ENCODE assay signal across 14 cellular contexts in genomic region chr7:7554021-7554432, GRCh38. TPM values are rescaled to one million over a fixed set of nuclear protein-coding genes. Genes with fewer than 3 reads are reported as not detected.
DNase-seq lines count a peak whose midpoint lies in the region; ATAC-seq and TF ChIP-seq lines count a peak whose summit lies in the region.
"Had no signal": no experiment of that assay in that cellular context is flagged by ENCODE, and none has a peak within 500 bp of the region (broad histone marks: within the 10 kb centered on the region; RNA-seq: fewer than 3 reads in every experiment).

No MANE protein-coding gene starts in this region.

- TF ChIP-seq CTCF in VCaP (conservative IDR thresholded peaks at IDR 0.05) (no peak), glutamatergic neuron (IDR thresholded peaks at IDR 0.05; ENCODE audit: partially characterized antibody, unreplicated experiment) (no peak)

- no peak for ATAC-seq in stimulated activated naive CD8-positive, alpha-beta T cell treated with anti-CD3 and anti-CD28 coated beads, Interleukin-15, amount 100 ng/mL, for 72 hours
- ATAC-seq: CD8-positive, alpha-beta T cell had no signal

- DNase-seq in AG20443 (ENCODE audit: low spot score) (peak; percentile 71), NCI-H1092 (lab: John Stamatoyannopoulos, UW) (peak; percentile 63), islet precursor cell (peak; percentile 86), glutamatergic neuron (no peak), COLO829 (ENCODE audit: low spot score) (no peak)
- DNase-seq in stimulated activated naive CD8-positive, alpha-beta T cell treated with anti-CD3 and anti-CD28 coated beads, Interleukin-15, amount 100 ng/mL, for 72 hours, result no peak
- no peak for DNase-seq in stimulated activated CD4-positive, alpha-beta T cell treated with anti-CD3 and anti-CD28 coated beads, Interleukin-2, amount 100 ng/mL, for 48 hours
- DNase-seq: activated CD4-positive, CD25-positive, alpha-beta regulatory T cell; activated naive CD4-positive, alpha-beta T cell treated with anti-CD3 and anti-CD28 coated beads for 36 hours; CD8-positive, alpha-beta T cell; testis had no signal

- peaks cover 2% of the 10 kb centered on the region for H3K27me3 Mint-ChIP-seq in glutamatergic neuron (ENCODE audit: unreplicated experiment)
- H3K27me3 Mint-ChIP-seq in stimulated activated naive CD8-positive, alpha-beta T cell treated with anti-CD3 and anti-CD28 coated beads, Interleukin-15, amount 100 ng/mL, for 72 hours, result no peaks in the 10 kb centered on the region

- no peaks in the 10 kb centered on the region for H3K4me1 Mint-ChIP-seq in glutamatergic neuron (ENCODE audit: low read depth, unreplicated experiment)
- no peaks in the 10 kb centered on the region for H3K4me1 Mint-ChIP-seq in stimulated activated naive CD8-positive, alpha-beta T cell treated with anti-CD3 and anti-CD28 coated beads, Interleukin-15, amount 100 ng/mL, for 72 hours

- peak overlapping the region; percentile 73 for H3K27ac ChIP-seq in VCaP
- H3K27ac ChIP-seq: testis had no signal

- no peak overlapping the region for H3K4me3 Mint-ChIP-seq in glutamatergic neuron (ENCODE audit: unreplicated experiment)
- no peak overlapping the region for H3K4me3 Mint-ChIP-seq in stimulated activated naive CD8-positive, alpha-beta T cell treated with anti-CD3 and anti-CD28 coated beads, Interleukin-15, amount 100 ng/mL, for 72 hours
- H3K4me3 Mint-ChIP-seq: activated naive CD4-positive, alpha-beta T cell treated with anti-CD3 and anti-CD28 coated beads for 36 hours; CD8-positive, alpha-beta T cell had no signal

- peaks cover 3% of the 10 kb centered on the region for H3K9me3 Mint-ChIP-seq in glutamatergic neuron (ENCODE audit: unreplicated experiment)
- H3K9me3 Mint-ChIP-seq in stimulated activated naive CD8-positive, alpha-beta T cell treated with anti-CD3 and anti-CD28 coated beads, Interleukin-15, amount 100 ng/mL, for 72 hours, result peaks cover 6 to 18% of the 10 kb centered on the region in 2 donors

- H3K27ac Mint-ChIP-seq in glutamatergic neuron (ENCODE audit: unreplicated experiment), result no peak overlapping the region
- no peak overlapping the region for H3K27ac Mint-ChIP-seq in stimulated activated naive CD8-positive, alpha-beta T cell treated with anti-CD3 and anti-CD28 coated beads, Interleukin-15, amount 100 ng/mL, for 72 hours
- H3K27ac Mint-ChIP-seq: activated naive CD4-positive, alpha-beta T cell treated with anti-CD3 and anti-CD28 coated beads for 36 hours; CD8-positive, alpha-beta T cell had no signal

- peaks cover 12% of the 10 kb centered on the region for H3K36me3 Mint-ChIP-seq in glutamatergic neuron (ENCODE audit: unreplicated experiment)

RNA-seq across cellular contexts. Expression of gene MIOS, which starts 12.7 kb away (rescaled TPM):
- total RNA-seq in glutamatergic neuron (ENCODE audit: unreplicated experiment), result 30.9 TPM

RNA-seq across cellular contexts. Expression of gene COL28A1, which starts 18.4 kb away (rescaled TPM):
- total RNA-seq in glutamatergic neuron (ENCODE audit: unreplicated experiment), result 0.39 TPM
- total RNA-seq: activated naive CD4-positive, alpha-beta T cell treated with anti-CD3 and anti-CD28 coated beads for 36 hours; lung microvascular endothelial cell; OCI-LY7 had no signal

Comparison
In these comparisons a context has a peak if more than half of its experiments do, and no peak if none do; other contexts are left out.
1. DNase-seq: peak in AG20443 (single experiment), NCI-H1092 (single experiment) and islet precursor cell (single experiment); none in glutamatergic neuron (single experiment), COLO829 (single experiment), stimulated activated naive CD8-positive, alpha-beta T cell treated with anti-CD3 and anti-CD28 coated beads, Interleukin-15, amount 100 ng/mL, for 72 hours (0 of 2) and stimulated activated CD4-positive, alpha-beta T cell treated with anti-CD3 and anti-CD28 coated beads, Interleukin-2, amount 100 ng/mL, for 48 hours (0 of 2).